In genomic region chr11:13278620-13279486, GRCh38 we compare ENCODE assay signal across 1 cellular context.
TF ChIP-seq lines count a peak whose summit lies in the region.

No MANE protein-coding gene starts in this region.

TF ChIP-seq in GM12878, 131 proteins besides CTCF, POLR2A, EP300 and RAD21 (continued from another document):
- TF ChIP-seq E2F4 (IDR thresholded peaks at IDR 0.05; ENCODE audit: low read depth, low read length): no peak
